17 cellular contexts compared by ENCODE assay signal in the genomic region with DNA sequence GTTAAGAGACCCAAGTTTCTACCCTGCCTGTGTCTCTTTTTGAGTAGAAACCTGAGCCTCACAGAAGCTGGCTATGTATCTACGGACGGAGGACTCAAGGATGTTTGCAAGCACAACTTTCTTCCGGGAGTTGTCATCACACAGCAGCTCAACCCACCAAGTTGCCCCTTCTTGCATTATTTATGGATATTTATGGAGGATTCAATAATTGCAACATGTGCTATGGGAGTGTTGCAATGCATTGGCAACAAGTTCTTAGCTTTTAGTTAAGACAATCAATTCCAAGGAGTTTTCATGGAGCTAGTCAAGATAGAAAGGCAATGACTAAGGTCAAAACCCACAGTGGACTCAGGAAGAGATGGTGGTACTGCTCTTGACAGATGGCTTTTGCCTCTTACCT.
DNase-seq lines count a peak whose midpoint lies in the region; ATAC-seq, FAIRE-seq and TF ChIP-seq lines count a peak whose summit lies in the region.
"Had no signal": no experiment of that assay in that cellular context is flagged by ENCODE, and none has a peak within 500 bp of the region (broad histone marks: within the 10 kb centered on the region; RNA-seq: fewer than 3 reads in every experiment).

No MANE protein-coding gene starts in this region.

- no peak for ATAC-seq in GM19035 (IDR thresholded peaks at IDR 0.05; ENCODE audit: unreplicated experiment)
- ATAC-seq: A549, K562 had no signal

- no peak overlapping the region for H2AFZ ChIP-seq in astrocyte (ENCODE audit: low read depth, low read length)

- H3K9me3 ChIP-seq in HEK293 (ENCODE audit: control insufficient read depth, insufficient read depth, low read depth, low read length) (no peaks in the 10 kb centered on the region), astrocyte (ENCODE audit: insufficient read depth, low read depth, low read length) (no peaks in the 10 kb centered on the region)
- H3K9me3 ChIP-seq: A549; BLaER1 treated with 17β-estradiol and CSF1 and Interleukin-3, amounts not matched to agents 10 nM and 100 nM had no signal

- no peaks in the 10 kb centered on the region for H3K27me3 Mint-ChIP-seq in astrocyte (ENCODE audit: low read depth, unreplicated experiment)

- FAIRE-seq in astrocyte (lab: Jason Lieb, UNC), result peak; percentile 29
- FAIRE-seq: A549, HTR-8/SVneo, K562 had no signal

- H3K27ac Mint-ChIP-seq in astrocyte (ENCODE audit: unreplicated experiment), result no peak overlapping the region
- H3K27ac Mint-ChIP-seq: CD4-positive, CD25-positive, alpha-beta regulatory T cell; H9 had no signal

- H3K27me3 ChIP-seq in astrocyte (ENCODE audit: insufficient read depth, low read length), result no peaks in the 10 kb centered on the region
- H3K27me3 ChIP-seq: BLaER1 treated with 17β-estradiol and CSF1 and Interleukin-3, amounts not matched to agents 10 nM and 100 nM had no signal

- H3K36me3 ChIP-seq in HEK293 (ENCODE audit: control insufficient read depth in 2 of 2, insufficient read depth in 1 of 2, low read length in 2 of 2) (no peaks in the 10 kb centered on the region), astrocyte (ENCODE audit: insufficient read depth, low read length) (no peaks in the 10 kb centered on the region)
- H3K36me3 ChIP-seq: BLaER1 treated with 17β-estradiol and CSF1 and Interleukin-3, amounts not matched to agents 10 nM and 100 nM had no signal

- H4K20me1 ChIP-seq in astrocyte (ENCODE audit: insufficient read depth, low read length), result no peaks in the 10 kb centered on the region
- H4K20me1 ChIP-seq: BLaER1 treated with 17β-estradiol and CSF1 and Interleukin-3, amounts not matched to agents 10 nM and 100 nM had no signal

- no peak for TF ChIP-seq CTCF in HEK293 (tag by site-specific recombination; IDR thresholded peaks at IDR 0.05)
- no peak for TF ChIP-seq CTCF in astrocyte (IDR thresholded peaks at IDR 0.05; ENCODE audit: insufficient read depth, low read depth, low read length)
- no peak for TF ChIP-seq CTCF in fibroblast of the aortic adventitia (IDR thresholded peaks at IDR 0.05; ENCODE audit: insufficient read depth, low read length)

- H3K4me3 Mint-ChIP-seq in astrocyte (ENCODE audit: unreplicated experiment), result no peak overlapping the region
- H3K4me3 Mint-ChIP-seq: CD4-positive, CD25-positive, alpha-beta regulatory T cell; H9 had no signal

- CTCF ChIA-PET in HEK293 (lab: Yijun Ruan, JAX), result interaction anchor here (0.5 kb wide), 1 partner anchor 51 kb away, joined by 3 read pairs; no protein-coding TSS in a partner anchor

- no peak overlapping the region for H3K9ac ChIP-seq in astrocyte (ENCODE audit: low read length)
- H3K9ac ChIP-seq: BLaER1 treated with 17β-estradiol and CSF1 and Interleukin-3, amounts not matched to agents 10 nM and 100 nM had no signal

- DNase-seq in astrocyte (ENCODE audit: low read depth), result no peak
- peak; percentile 50 for DNase-seq in fibroblast of the aortic adventitia (ENCODE audit: low read depth)
- DNase-seq in skeletal muscle cell (ENCODE audit: low read depth), result peak; percentile 53
- DNase-seq in SIG-M5 (lab: John Stamatoyannopoulos, UW), result no peak
- DNase-seq in cerebellum (ENCODE audit: low spot score), result no peak
- no peak for DNase-seq in NCI-H2196 treated with DMSO at 0.1 percent for 48 hours (lab: John Stamatoyannopoulos, UW; ENCODE audit: unreplicated experiment)
- DNase-seq: CD4-positive, CD25-positive, alpha-beta regulatory T cell; DMS53; GF-D8; GOT3; H9 had no signal

- no peaks in the 10 kb centered on the region for H3K79me2 ChIP-seq in astrocyte (ENCODE audit: insufficient read depth, low read length)

- H3K4me3 ChIP-seq in HEK293 (ENCODE audit: low read depth, low read length) (no peak overlapping the region), astrocyte (ENCODE audit: insufficient read depth, low read depth, low read length) (no peak overlapping the region), fibroblast of the aortic adventitia (ENCODE audit: low read depth, low read length) (no peak overlapping the region), skeletal muscle cell (ENCODE audit: low read depth, low read length) (no peak overlapping the region)
- H3K4me3 ChIP-seq: A549; BLaER1 treated with 17β-estradiol and CSF1 and Interleukin-3, amounts not matched to agents 10 nM and 100 nM; K562 had no signal

- H3K4me2 ChIP-seq in astrocyte (ENCODE audit: low read length), result no peak overlapping the region
- H3K4me2 ChIP-seq: A549 had no signal

- peaks cover 4% of the 10 kb centered on the region for H3K4me1 Mint-ChIP-seq in astrocyte (ENCODE audit: low read depth, unreplicated experiment)
- H3K4me1 Mint-ChIP-seq: CD4-positive, CD25-positive, alpha-beta regulatory T cell; H9 had no signal

- H3K4me1 ChIP-seq in HEK293 (ENCODE audit: control insufficient read depth, insufficient read depth, low read length) (no peaks in the 10 kb centered on the region), astrocyte (ENCODE audit: insufficient read depth, low read length) (no peaks in the 10 kb centered on the region)
- H3K4me1 ChIP-seq: A549 had no signal

- no peak overlapping the region for H3K27ac ChIP-seq in HEK293 (ENCODE audit: extremely low read depth, low read depth, low read length)
- no peak overlapping the region for H3K27ac ChIP-seq in astrocyte (ENCODE audit: low read depth, low read length)
- H3K27ac ChIP-seq: A549; BLaER1 treated with 17β-estradiol and CSF1 and Interleukin-3, amounts not matched to agents 10 nM and 100 nM had no signal

- H3K36me3 Mint-ChIP-seq in astrocyte (ENCODE audit: low read depth, unreplicated experiment), result no peaks in the 10 kb centered on the region
- H3K36me3 Mint-ChIP-seq: CD4-positive, CD25-positive, alpha-beta regulatory T cell had no signal

- H3K9me3 Mint-ChIP-seq in astrocyte (ENCODE audit: unreplicated experiment), result peaks cover 3% of the 10 kb centered on the region
- H3K9me3 Mint-ChIP-seq: H9 had no signal

- POLR2A ChIA-PET in HEK293 (lab: Yijun Ruan, JAX), result no interaction called here

TF ChIP-seq in HEK293, 187 proteins besides CTCF, POLR2A, EP300 and RAD21:
- no peak for TF ChIP-seq REPIN1 (tag by site-specific recombination; IDR thresholded peaks at IDR 0.05; ENCODE audit: low read depth)
- peak; percentile 49 for TF ChIP-seq SCRT2 (tag by site-specific recombination; IDR thresholded peaks at IDR 0.05)
- TF ChIP-seq SALL2 (tag by site-specific recombination; IDR thresholded peaks at IDR 0.05; ENCODE audit: borderline replicate concordance), result no peak

Comparison
In these comparisons a context has a peak if more than half of its experiments do, and no peak if none do; other contexts are left out.
1. DNase-seq: peak in fibroblast of the aortic adventitia (single experiment) and skeletal muscle cell (single experiment); none in astrocyte (single experiment), SIG-M5 (single experiment), cerebellum (single experiment) and NCI-H2196 treated with DMSO at 0.1 percent for 48 hours (single experiment).